In genomic region chrX:129540068-129540653, GRCh38 we compare ENCODE assay signal across 8 cellular contexts. TPM values are rescaled to one million over a fixed set of nuclear protein-coding genes. Genes with fewer than 3 reads are reported as not detected.
DNase-seq lines count a peak whose midpoint lies in the region; ATAC-seq and TF ChIP-seq lines count a peak whose summit lies in the region.

Gene OCRL, plus strand, starts transcription at chrX:129540259. Its CDS starts 181 bp downstream, at chrX:129540440.

- no peak for DNase-seq in AG09319 (ENCODE audit: extremely low read depth, low read depth)
- peak; percentile 46 for DNase-seq in NCI-H2171 treated with DMSO at 0.1 percent for 48 hours (lab: John Stamatoyannopoulos, UW)
- peak; percentile 1 to 8 (median 4) for DNase-seq in activated CD4-positive, CD25-positive, alpha-beta regulatory T cell (lab: John Stamatoyannopoulos, UW)
- DNase-seq in left lung: peak; percentile 62 to 92
- peak; percentile 42 to 53 for DNase-seq in stimulated activated CD4-positive, alpha-beta T cell treated with anti-CD3 and anti-CD28 coated beads, Interleukin-2, amount 100 ng/mL, for 48 hours

- TF ChIP-seq CTCF in AG09319 (IDR thresholded peaks at IDR 0.05; ENCODE audit: low read depth, low read length): peak; percentile 73
- TF ChIP-seq CTCF in left lung (IDR thresholded peaks at IDR 0.05): peak; percentile 69 to 75

- intact Hi-C loops in dendritic cell treated with granulocyte-macrophage colony-stimulating factor and Interleukin-4, amounts not matched to agents 40 ng/mL and 50 ng/mL, for 4 days (cut with micrococcal nuclease): no loop called here
- intact Hi-C loops in left lung (cut with DNase I): no loop called here

- H3K36me3 Mint-ChIP-seq in dendritic cell treated with granulocyte-macrophage colony-stimulating factor and Interleukin-4, amounts not matched to agents 40 ng/mL and 50 ng/mL, for 4 days (ENCODE audit: low read depth): peaks cover 5% of the 10 kb centered on the region

- H3K27ac ChIP-seq in left lung: peak within 1 kb of the TSS in 1 of 2 donors; percentile 69

- H3K36me3 ChIP-seq in left lung: peaks cover 0 to 2% of the 10 kb centered on the region in 2 donors

- H3K27ac Mint-ChIP-seq in dendritic cell treated with granulocyte-macrophage colony-stimulating factor and Interleukin-4, amounts not matched to agents 40 ng/mL and 50 ng/mL, for 4 days: peak within 1 kb of the TSS; percentile 56

- H3K4me3 Mint-ChIP-seq in dendritic cell treated with granulocyte-macrophage colony-stimulating factor and Interleukin-4, amounts not matched to agents 40 ng/mL and 50 ng/mL, for 4 days: peak within 1 kb of the TSS; percentile 72

- peak within 1 kb of the TSS; percentile 41 to 58 for H3K4me3 ChIP-seq in left lung

- H3K27me3 ChIP-seq in left lung: no peaks in the 10 kb centered on the region

- no peaks in the 10 kb centered on the region for H3K4me1 ChIP-seq in left lung

- ATAC-seq in GM18861 (IDR thresholded peaks at IDR 0.05; ENCODE audit: unreplicated experiment) (peak; percentile 93), HG03045 (IDR thresholded peaks at IDR 0.05; ENCODE audit: unreplicated experiment) (peak; percentile 98), left lung (peak; percentile 96)

- H3K9me3 Mint-ChIP-seq in dendritic cell treated with granulocyte-macrophage colony-stimulating factor and Interleukin-4, amounts not matched to agents 40 ng/mL and 50 ng/mL, for 4 days: no peaks in the 10 kb centered on the region

- H3K4me1 Mint-ChIP-seq in dendritic cell treated with granulocyte-macrophage colony-stimulating factor and Interleukin-4, amounts not matched to agents 40 ng/mL and 50 ng/mL, for 4 days (ENCODE audit: low read depth): peaks cover 12% of the 10 kb centered on the region

- peaks cover 2% of the 10 kb centered on the region for H3K27me3 Mint-ChIP-seq in dendritic cell treated with granulocyte-macrophage colony-stimulating factor and Interleukin-4, amounts not matched to agents 40 ng/mL and 50 ng/mL, for 4 days

- no peaks in the 10 kb centered on the region for H3K9me3 ChIP-seq in left lung

RNA-seq across cellular contexts. Expression of gene OCRL, which starts in this region (rescaled TPM):
- total RNA-seq in left lung: 10 to 100 TPM; 21.3 to 22.9 TPM
